Comparison of ENCODE assay signal across 16 cellular contexts in the genomic region with DNA sequence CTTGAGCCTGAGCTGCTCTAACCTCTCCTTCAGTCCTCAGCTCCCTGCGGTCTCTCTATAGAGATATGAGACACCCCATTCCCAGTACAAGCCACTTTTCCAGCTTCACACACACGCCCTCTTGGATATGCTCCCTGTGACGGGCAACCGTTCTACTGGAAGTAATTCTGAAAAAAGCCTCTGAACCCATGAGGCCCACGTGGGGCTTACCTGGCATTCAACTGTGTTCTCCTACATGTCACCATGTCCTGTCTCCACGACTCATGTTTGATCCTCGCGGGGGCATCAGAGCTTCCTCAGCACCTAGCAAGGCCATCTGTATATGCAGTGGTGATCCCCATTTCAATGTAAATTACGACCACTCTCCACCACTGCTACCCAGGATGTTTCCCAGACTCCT.
"Had no signal": no experiment of that assay in that cellular context is flagged by ENCODE, and none has a peak within 500 bp of the region (broad histone marks: within the 10 kb centered on the region; RNA-seq: fewer than 3 reads in every experiment).

No MANE protein-coding gene starts in this region.

- ATAC-seq: left colon, psoas muscle, right lobe of liver, T-helper 17 cell had no signal

- H3K36me3 Mint-ChIP-seq: immature natural killer cell, naive B cell, type B pancreatic cell had no signal

- H3K27me3 Mint-ChIP-seq: naive B cell, T-helper 17 cell had no signal

- DNase-seq: dorsolateral prefrontal cortex, glutamatergic neuron, immature natural killer cell, left colon, naive B cell, occipital lobe, psoas muscle, right lobe of liver, Right ventricle myocardium superior, SK-N-SH, T-helper 17 cell had no signal

- H3K9me3 ChIP-seq: ascending aorta, esophagus muscularis mucosa, psoas muscle, right lobe of liver, SK-N-SH had no signal

- H3K27ac ChIP-seq: ascending aorta, dorsolateral prefrontal cortex, esophagus muscularis mucosa, psoas muscle, right lobe of liver had no signal

- H3K4me3 Mint-ChIP-seq: activated T-helper 1 cell treated with anti-CD3 and anti-CD28 coated beads, Interleukin-12 subunit alpha, Interleukin-12 subunit beta, Interleukin-2, Interleukin-4 antibody, amounts not matched to agents 30 ng/mL and 10 ng/mL and 1 ng/mL, durations not matched to agents 14 hours and 24 hours and 36 hours; immature natural killer cell; naive B cell; T-helper 17 cell; type B pancreatic cell had no signal

- H3K4me1 ChIP-seq: ascending aorta, psoas muscle had no signal

- H3K27me3 ChIP-seq: ascending aorta, right lobe of liver had no signal

- H3K4me3 ChIP-seq: ascending aorta, dorsolateral prefrontal cortex, esophagus muscularis mucosa, lung, psoas muscle, right lobe of liver had no signal

- H3K36me3 ChIP-seq: ascending aorta, esophagus muscularis mucosa, right lobe of liver had no signal

- H3K9me3 Mint-ChIP-seq: immature natural killer cell, naive B cell, type B pancreatic cell had no signal

- H3K27ac Mint-ChIP-seq: naive B cell, T-helper 17 cell, type B pancreatic cell had no signal
